Comparison of ENCODE assay signal across 21 cellular contexts in the genomic region with DNA sequence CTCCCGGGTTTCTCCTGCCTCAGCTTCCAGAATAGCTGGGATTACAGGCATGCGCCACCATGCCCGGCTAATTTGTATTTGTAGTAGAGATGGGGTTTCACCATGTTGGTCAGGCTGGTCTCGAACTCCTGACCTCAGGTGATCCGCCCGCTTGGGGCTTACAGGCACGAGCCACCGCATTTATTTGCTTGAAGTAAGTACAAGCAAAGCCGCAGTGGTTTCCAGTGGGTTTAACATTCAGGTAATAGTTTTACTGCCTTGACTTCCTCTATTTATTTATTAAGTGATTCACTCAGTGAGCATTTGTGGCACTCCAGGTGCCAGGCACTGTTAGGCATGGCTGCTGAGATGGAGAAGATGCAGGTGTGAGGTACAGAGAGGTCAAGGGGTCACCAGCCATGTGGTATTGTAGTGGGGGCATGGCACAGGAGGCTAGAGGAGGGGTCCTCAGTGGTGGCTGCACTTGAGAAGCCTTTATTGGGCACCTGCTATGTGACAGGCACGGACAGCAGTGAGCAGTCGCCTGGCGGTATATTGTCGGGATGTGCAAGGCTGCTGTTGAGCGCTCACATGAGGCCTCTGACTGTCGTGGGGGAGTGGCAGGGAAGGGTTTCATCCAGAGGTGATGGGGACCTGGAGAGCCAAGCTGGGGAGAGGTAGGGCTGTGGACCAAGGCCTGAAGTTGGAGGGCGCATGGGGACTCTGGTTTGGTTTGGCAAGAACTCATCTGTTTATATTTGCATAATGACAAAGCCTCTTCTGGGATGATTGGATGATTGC. TPM values are rescaled to one million over a fixed set of nuclear protein-coding genes. Genes with fewer than 3 reads are reported as not detected.
DNase-seq lines count a peak whose midpoint lies in the region; ATAC-seq and TF ChIP-seq lines count a peak whose summit lies in the region.
"Had no signal": no experiment of that assay in that cellular context is flagged by ENCODE, and none has a peak within 500 bp of the region (broad histone marks: within the 10 kb centered on the region; RNA-seq: fewer than 3 reads in every experiment).

No MANE protein-coding gene starts in this region.

- no peaks in the 10 kb centered on the region for H3K27me3 Mint-ChIP-seq in Calu3 (ENCODE audit: unreplicated experiment)
- H3K27me3 Mint-ChIP-seq: CD4-positive, CD25-positive, alpha-beta regulatory T cell had no signal

- no peak overlapping the region for H3K27ac ChIP-seq in PC-3 (ENCODE audit: low read length)
- no peak overlapping the region for H3K27ac ChIP-seq in caudate nucleus (ENCODE audit: low read depth, low read length)
- no peak overlapping the region for H3K27ac ChIP-seq in PC-9

- TF ChIP-seq CTCF in Calu3 (IDR thresholded peaks at IDR 0.05; ENCODE audit: unreplicated experiment) = no peak
- no peak for TF ChIP-seq CTCF in PC-3 (conservative IDR thresholded peaks at IDR 0.05; ENCODE audit: low read depth, low read length)
- TF ChIP-seq CTCF in kidney epithelial cell (IDR thresholded peaks at IDR 0.05; ENCODE audit: insufficient read depth, low read length, poor library complexity, severe bottlenecking) = no peak
- TF ChIP-seq CTCF in PC-9 (conservative IDR thresholded peaks at IDR 0.05) = no peak

- intact Hi-C loops in Calu3 (cut with micrococcal nuclease; ENCODE audit: unreplicated experiment) (loop anchor here (10.0 kb wide), 1 partner anchor 1025 kb away; no protein-coding TSS in a partner anchor), PC-3 (cut with micrococcal nuclease) (no loop called here), PC-9 (cut with micrococcal nuclease; ENCODE audit: unreplicated experiment) (no loop called here)

- in situ Hi-C loops in HAP-1 (cut with MboI; ENCODE audit: low sequenced_read_pairs) = no loop called here

- H3K9me3 ChIP-seq in PC-3 (ENCODE audit: low read length) (no peaks in the 10 kb centered on the region), HAP-1 (no peaks in the 10 kb centered on the region), PC-9 (ENCODE audit: insufficient read depth, low read depth) (no peaks in the 10 kb centered on the region)
- H3K9me3 ChIP-seq: BLaER1 had no signal

- peak; percentile 63 for ATAC-seq in PC-3
- ATAC-seq: HCT116, K562 had no signal

- H3K36me3 Mint-ChIP-seq in Calu3 (ENCODE audit: insufficient read depth, unreplicated experiment) = no peaks in the 10 kb centered on the region
- H3K36me3 Mint-ChIP-seq: CD4-positive, CD25-positive, alpha-beta regulatory T cell had no signal

- H2AFZ ChIP-seq in PC-3 (ENCODE audit: low read length) (no peak overlapping the region), PC-9 (no peak overlapping the region)

- peaks cover 24% of the 10 kb centered on the region for H3K4me1 Mint-ChIP-seq in Calu3 (ENCODE audit: low read depth, unreplicated experiment)

- no peaks in the 10 kb centered on the region for H3K9me2 ChIP-seq in PC-3 (replicated peaks; ENCODE audit: low read length)
- no peaks in the 10 kb centered on the region for H3K9me2 ChIP-seq in PC-9 (ENCODE audit: insufficient read depth)

- H4K20me1 ChIP-seq in PC-3 (ENCODE audit: low read length) = no peaks in the 10 kb centered on the region
- H4K20me1 ChIP-seq in PC-9 (ENCODE audit: insufficient read depth) = no peaks in the 10 kb centered on the region
- H4K20me1 ChIP-seq: BLaER1 had no signal

- H3K36me3 ChIP-seq in PC-3 (ENCODE audit: low read depth, low read length) (no peaks in the 10 kb centered on the region), kidney epithelial cell (ENCODE audit: control insufficient read depth, insufficient read depth, low read length) (no peaks in the 10 kb centered on the region), HAP-1 (replicated peaks) (no peaks in the 10 kb centered on the region), PC-9 (ENCODE audit: low read depth) (no peaks in the 10 kb centered on the region)
- H3K36me3 ChIP-seq: BLaER1 had no signal

- H3K9me3 Mint-ChIP-seq in Calu3 (ENCODE audit: low read depth, unreplicated experiment) = no peaks in the 10 kb centered on the region

- H3K4me2 ChIP-seq in PC-3 (ENCODE audit: low read length) (no peak overlapping the region), PC-9 (no peak overlapping the region)

- no peak overlapping the region for H3K9ac ChIP-seq in PC-3 (ENCODE audit: low read length)
- H3K9ac ChIP-seq: BLaER1 had no signal

- H3K4me1 ChIP-seq in PC-3 (ENCODE audit: insufficient read depth, low read length) = peaks cover 5% of the 10 kb centered on the region; the same call in 1 of the 2 replicates
- H3K4me1 ChIP-seq in HAP-1 = no peaks in the 10 kb centered on the region
- no peaks in the 10 kb centered on the region for H3K4me1 ChIP-seq in PC-9 (replicated peaks; ENCODE audit: insufficient read depth)

- DNase-seq in Calu3 (peak; percentile 1), PC-3 (peak; percentile 55), kidney epithelial cell (ENCODE audit: low read depth) (peak; percentile 25), renal cortical epithelial cell (ENCODE audit: low read depth) (peak; percentile 60), caudate nucleus (lab: John Stamatoyannopoulos, UW) (no peak), HAP-1 (ENCODE audit: low spot score in 2 of 2) (no peak), PC-9 (no peak)
- DNase-seq: CD4-positive, CD25-positive, alpha-beta regulatory T cell; DMS79; GF-D8; Kasumi-1; NCI-H1105 treated with DMSO at 0.1 percent for 48 hours; NCI-H146; NCI-H1930; NCI-H2107; NCI-H524; NCI-H748 treated with DMSO at 0.1 percent for 48 hours; SHP77 treated with DMSO at 0.1 percent for 48 hours had no signal

- no peaks in the 10 kb centered on the region for H3F3A ChIP-seq in PC-3 (ENCODE audit: low read length, unreplicated experiment)
- H3F3A ChIP-seq in PC-9 (ENCODE audit: insufficient read depth, low read depth) = no peaks in the 10 kb centered on the region

- no peak overlapping the region for H3K4me3 Mint-ChIP-seq in Calu3 (ENCODE audit: low read depth, unreplicated experiment)

- CTCF ChIA-PET in Calu3 (lab: Charles Lee) = no interaction called here
- CTCF ChIA-PET in PC-3 (lab: Charles Lee) = no interaction called here
- CTCF ChIA-PET in PC-9 (lab: Charles Lee) = no interaction called here

- H3K27me3 ChIP-seq in PC-3 (ENCODE audit: low read length) (no peaks in the 10 kb centered on the region), kidney epithelial cell (ENCODE audit: control insufficient read depth, insufficient read depth, low read length) (no peaks in the 10 kb centered on the region), HAP-1 (ENCODE audit: low read depth) (no peaks in the 10 kb centered on the region), PC-9 (ENCODE audit: insufficient read depth, low read depth) (no peaks in the 10 kb centered on the region)
- H3K27me3 ChIP-seq: BLaER1 had no signal

- BruUV-seq in Calu3 (replicated peaks; lab: Mats Ljungman, UMichigan) = no TSS peak
- BruUV-seq in PC-3 (replicated peaks; lab: Mats Ljungman, UMichigan) = no TSS peak
- no TSS peak for BruUV-seq in PC-9 (replicated peaks; lab: Mats Ljungman, UMichigan)

- POLR2A ChIA-PET in PC-3 (lab: Charles Lee; ENCODE audit: unreplicated experiment) (no interaction called here), PC-9 (lab: Charles Lee; ENCODE audit: unreplicated experiment) (no interaction called here)

- H3K27ac Mint-ChIP-seq in Calu3 (ENCODE audit: unreplicated experiment) = no peak overlapping the region
- H3K27ac Mint-ChIP-seq: CD4-positive, CD25-positive, alpha-beta regulatory T cell had no signal

- H3K4me3 ChIP-seq in PC-3 (ENCODE audit: low read length) (no peak overlapping the region), kidney epithelial cell (ENCODE audit: low read depth, low read length) (no peak overlapping the region), HAP-1 (no peak overlapping the region), PC-9 (no peak overlapping the region)
- H3K4me3 ChIP-seq: BLaER1, K562 had no signal

- H3K79me2 ChIP-seq in PC-3 (ENCODE audit: low read length) (peaks cover 6% of the 10 kb centered on the region; the same call in 1 of the 2 replicates), PC-9 (ENCODE audit: low read depth) (no peaks in the 10 kb centered on the region)

RNA-seq across cellular contexts. Expression of gene DOCK1, which starts 54.9 kb away (rescaled TPM):
- total RNA-seq in Calu3 (2022) (29.1 and 34.2 TPM in 2 replicates), PC-3 (2014; rRNA removed) (34.3 and 34.6 TPM in 2 replicates), kidney epithelial cell (39.5 and 45.4 TPM in 2 replicates), renal cortical epithelial cell (68.1 and 108 TPM in 2 replicates), PC-9 (2021) (21.4 and 24.8 TPM in 2 replicates)

Comparison
In these comparisons a context has a peak if more than half of its experiments do, and no peak if none do; other contexts are left out.
1. DNase-seq: peak in Calu3 (single experiment), PC-3 (single experiment), kidney epithelial cell (single experiment) and renal cortical epithelial cell (single experiment); none in caudate nucleus (0 of 61), HAP-1 (0 of 2) and PC-9 (0 of 2).